Comparison of ENCODE assay signal across 8 cellular contexts in the genomic region with DNA sequence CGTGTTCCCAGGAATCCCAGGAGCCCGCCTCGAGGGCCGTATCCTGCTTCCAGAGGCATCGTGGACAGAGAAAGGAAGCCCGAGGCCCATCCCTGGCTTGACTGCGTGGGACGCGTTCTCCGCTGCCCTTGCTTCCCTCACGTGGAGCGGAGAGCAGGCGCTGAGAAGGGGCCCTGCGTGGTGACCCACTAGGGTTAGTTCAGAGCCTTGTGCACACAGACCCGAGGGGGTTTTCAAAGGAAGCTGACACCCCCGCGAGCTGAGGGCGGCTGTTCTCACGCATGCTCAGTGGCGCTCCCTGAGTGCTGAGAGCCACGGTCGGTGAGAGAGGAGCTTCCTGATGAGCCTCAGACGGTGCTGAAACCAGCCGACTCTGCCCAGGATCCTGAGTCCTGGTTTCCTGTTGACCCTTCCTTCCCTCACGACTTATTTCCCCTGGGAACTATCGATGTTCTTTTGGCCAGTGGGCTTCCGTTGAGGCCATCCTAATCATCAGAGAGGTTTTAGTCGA. TPM values are rescaled to one million over a fixed set of nuclear protein-coding genes. Genes with fewer than 3 reads are reported as not detected.
A peak's percentile ranks its signal among the peaks of the same experiment; 100 is the strongest.
DNase-seq lines count a peak whose midpoint lies in the region; ATAC-seq and TF ChIP-seq lines count a peak whose summit lies in the region.

No MANE protein-coding gene starts in this region.

- peak; percentile 51 for ATAC-seq in GM18502 (IDR thresholded peaks at IDR 0.05; ENCODE audit: poor library complexity, unreplicated experiment)
- ATAC-seq in HG02763 (IDR thresholded peaks at IDR 0.05; ENCODE audit: unreplicated experiment): peak; percentile 44

- no peaks in the 10 kb centered on the region for H3K9me3 Mint-ChIP-seq in dendritic cell treated with granulocyte-macrophage colony-stimulating factor and Interleukin-4, amounts not matched to agents 40 ng/mL and 50 ng/mL, for 4 days

- H3K4me1 Mint-ChIP-seq in dendritic cell treated with granulocyte-macrophage colony-stimulating factor and Interleukin-4, amounts not matched to agents 40 ng/mL and 50 ng/mL, for 4 days (ENCODE audit: low read depth): peaks cover 71% of the 10 kb centered on the region

- TF ChIP-seq POLR2A in lower leg skin (IDR thresholded peaks at IDR 0.05): no peak

- no peak overlapping the region for H3K4me3 ChIP-seq in lower leg skin (ENCODE audit: low read depth, poor library complexity, severe bottlenecking)

- H3K27ac Mint-ChIP-seq in dendritic cell treated with granulocyte-macrophage colony-stimulating factor and Interleukin-4, amounts not matched to agents 40 ng/mL and 50 ng/mL, for 4 days: peak overlapping the region; percentile 88

- peaks cover 7% of the 10 kb centered on the region for H3K27me3 Mint-ChIP-seq in dendritic cell treated with granulocyte-macrophage colony-stimulating factor and Interleukin-4, amounts not matched to agents 40 ng/mL and 50 ng/mL, for 4 days

- intact Hi-C loops in dendritic cell treated with granulocyte-macrophage colony-stimulating factor and Interleukin-4, amounts not matched to agents 40 ng/mL and 50 ng/mL, for 4 days (cut with micrococcal nuclease): loop anchor here (5.0 to 10.0 kb wide), 2 partner anchors 99 to 137 kb away; a partner anchor contains a TSS
- intact Hi-C loops in lower leg skin (cut with DNase I; ENCODE audit: low total_unique reads): no loop called here

- WGBS in lower leg skin, 2 donors: 65 to 82% methylated on average over 28 of the region's 28 CpGs

- H3K36me3 Mint-ChIP-seq in dendritic cell treated with granulocyte-macrophage colony-stimulating factor and Interleukin-4, amounts not matched to agents 40 ng/mL and 50 ng/mL, for 4 days (ENCODE audit: low read depth): no peaks in the 10 kb centered on the region

- peak overlapping the region; percentile 23 for H3K4me3 Mint-ChIP-seq in dendritic cell treated with granulocyte-macrophage colony-stimulating factor and Interleukin-4, amounts not matched to agents 40 ng/mL and 50 ng/mL, for 4 days

- DNase-seq in T-helper 22 cell (ENCODE audit: low read depth) (peak; percentile 87), NCI-H1092 treated with DMSO at 0.1 percent for 48 hours (lab: John Stamatoyannopoulos, UW) (no peak), lower leg skin (ENCODE audit: low spot score in 2 of 2) (no peak), NCI-H2107 treated with DMSO at 0.1 percent for 48 hours (lab: John Stamatoyannopoulos, UW; ENCODE audit: unreplicated experiment) (no peak)
- DNase-seq in stimulated activated CD4-positive, alpha-beta T cell treated with anti-CD3 and anti-CD28 coated beads, TNF-alpha, amount 100 ng/mL, for 24 hours (ENCODE audit: low read depth in 3 of 3): peak; percentile 38 to 57 (median 41)

- TF ChIP-seq CTCF in lower leg skin (IDR thresholded peaks at IDR 0.05): no peak

RNA-seq across cellular contexts. Expression of a gene that starts 28.9 kb away (rescaled TPM):
- 1 to 10 TPM in 1 of 4 donors, under 1 TPM in 2, not detected in 1; 0.42 to 1.5 (median 0.49) TPM for total RNA-seq in lower leg skin

Comparison
In these comparisons a context has a peak if more than half of its experiments do, and no peak if none do; other contexts are left out.
1. DNase-seq: peak in T-helper 22 cell (single experiment) and stimulated activated CD4-positive, alpha-beta T cell treated with anti-CD3 and anti-CD28 coated beads, TNF-alpha, amount 100 ng/mL, for 24 hours (3 of 3); none in NCI-H1092 treated with DMSO at 0.1 percent for 48 hours (single experiment), lower leg skin (0 of 2) and NCI-H2107 treated with DMSO at 0.1 percent for 48 hours (single experiment).